1 cellular context compared by ENCODE assay signal in genomic region chr11:112797653-112798293, GRCh38.
TF ChIP-seq lines count a peak whose summit lies in the region.

No MANE protein-coding gene starts in this region.

TF ChIP-seq in K562, 482 proteins besides CTCF, POLR2A, EP300 and RAD21 (continued from another document):
- TF ChIP-seq THRB (CRISPR knock-in tag; conservative IDR thresholded peaks at IDR 0.05) (no peak), ZC3H8 (IDR thresholded peaks at IDR 0.05) (no peak), CCAR2 (IDR thresholded peaks at IDR 0.05; ENCODE audit: low read depth, low read length) (no peak), C11orf30 (IDR thresholded peaks at IDR 0.05; ENCODE audit: low read depth) (peak; percentile 62), E2F1 (CRISPR knock-in tag; IDR thresholded peaks at IDR 0.05) (no peak), E4F1 (CRISPR knock-in tag; IDR thresholded peaks at IDR 0.05; ENCODE audit: borderline replicate concordance) (no peak), ZNF740 (CRISPR knock-in tag; IDR thresholded peaks at IDR 0.05) (no peak), ZNF740 (tag; IDR thresholded peaks at IDR 0.05) (no peak), KAT2B (IDR thresholded peaks at IDR 0.05; ENCODE audit: low read depth, low read length) (no peak), THRAP3 (IDR thresholded peaks at IDR 0.05; ENCODE audit: borderline replicate concordance) (no peak), SPI1 (IDR thresholded peaks at IDR 0.05; ENCODE audit: borderline replicate concordance, low read depth, low read length) (no peak), ZNF253 (CRISPR knock-in tag; conservative IDR thresholded peaks at IDR 0.05) (no peak), NR4A1 (CRISPR knock-in tag; IDR thresholded peaks at IDR 0.05) (no peak), NR4A1 (tag; IDR thresholded peaks at IDR 0.05) (no peak), ZNF75A (CRISPR knock-in tag; IDR thresholded peaks at IDR 0.05) (no peak), RNF2 (IDR thresholded peaks at IDR 0.05) (no peak), ZBTB5 (IDR thresholded peaks at IDR 0.05) (no peak), ZNF407 (IDR thresholded peaks at IDR 0.05; ENCODE audit: low read depth) (no peak), GTF2F1 (IDR thresholded peaks at IDR 0.05; ENCODE audit: low read depth, low read length) (no peak), PYGO2 (tag; IDR thresholded peaks at IDR 0.05) (no peak), HOMEZ (CRISPR knock-in tag; IDR thresholded peaks at IDR 0.05) (no peak), CTCFL (IDR thresholded peaks at IDR 0.05; ENCODE audit: borderline replicate concordance, insufficient read depth, low read depth, low read length, poor library complexity, severe bottlenecking) (peak; percentile 59), TAF7 (tag; IDR thresholded peaks at IDR 0.05) (no peak), FOXP1 (CRISPR knock-in tag; IDR thresholded peaks at IDR 0.05) (no peak), NFRKB (IDR thresholded peaks at IDR 0.05; ENCODE audit: low read depth) (no peak), ZNF174 (CRISPR knock-in tag; IDR thresholded peaks at IDR 0.05) (no peak), KDM1A (IDR thresholded peaks at IDR 0.05) (no peak), ARID2 (IDR thresholded peaks at IDR 0.05) (no peak)
TF ChIP-seq in K562: peak in this region for 21.
